9 cellular contexts compared by ENCODE assay signal in the genomic region with DNA sequence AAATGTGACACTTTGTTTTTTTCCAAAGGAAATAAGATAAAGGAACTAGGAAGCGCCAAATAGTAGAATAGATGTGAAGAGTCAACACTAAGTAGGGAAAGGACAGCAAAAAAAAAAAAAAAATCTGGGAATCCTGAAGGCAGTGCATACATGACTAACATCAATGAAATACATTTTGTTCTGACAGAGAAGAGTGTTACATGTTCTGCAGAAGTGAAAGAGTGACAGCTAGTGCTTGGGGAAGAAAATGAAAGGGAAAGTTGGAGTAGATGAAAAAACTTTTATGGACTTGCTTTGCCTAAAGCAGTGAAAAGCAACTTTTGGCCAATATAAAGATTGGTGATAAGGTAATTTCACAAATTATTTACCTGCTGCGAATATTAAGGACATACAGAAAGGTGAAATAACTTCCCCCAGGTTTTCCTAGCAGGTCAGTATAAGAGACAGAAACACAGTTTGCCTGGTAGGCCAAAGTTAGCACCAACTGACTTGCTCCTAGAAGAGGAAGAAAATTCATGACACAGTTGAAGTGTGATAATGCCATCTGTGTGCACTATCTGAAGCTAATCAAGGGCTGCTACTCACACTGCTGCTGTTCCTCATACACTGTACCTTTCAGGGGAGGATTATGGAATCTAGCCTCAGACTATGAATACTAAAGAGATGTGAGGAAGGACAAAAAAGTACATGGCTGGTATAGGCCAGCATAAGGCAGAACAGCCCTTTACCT. TPM values are rescaled to one million over a fixed set of nuclear protein-coding genes. Genes with fewer than 3 reads are reported as not detected.
DNase-seq lines count a peak whose midpoint lies in the region; ATAC-seq, FAIRE-seq and TF ChIP-seq lines count a peak whose summit lies in the region.
"Had no signal": no experiment of that assay in that cellular context is flagged by ENCODE, and none has a peak within 500 bp of the region (broad histone marks: within the 10 kb centered on the region; RNA-seq: fewer than 3 reads in every experiment).

No MANE protein-coding gene starts in this region.

- peak overlapping the region; percentile 59 for H2AFZ ChIP-seq in GM12878 (ENCODE audit: control insufficient read depth, low read depth, low read length)
- no peak overlapping the region for H2AFZ ChIP-seq in osteoblast (ENCODE audit: low read length)

- TF ChIP-seq RAD21 in GM12878 (IDR thresholded peaks at IDR 0.05; ENCODE audit: insufficient read depth, low read depth, low read length) = peak; percentile 70

- WGBS in GM12878 (ENCODE audit: insufficient coverage, insufficient replicate concordance, low lambda C conversion rate, missing lambda C conversion rate) = 64% methylated on average over 2 of the region's 2 CpGs

- DNase-seq in GM12878 (ENCODE audit: low read depth, low spot score) (peak; percentile 11), osteoblast (ENCODE audit: insufficient read length, low spot score, missing footprints) (no peak), NCI-H2171 treated with DMSO at 0.1 percent for 48 hours (lab: John Stamatoyannopoulos, UW) (no peak), KG1 (lab: John Stamatoyannopoulos, UW) (no peak), coronary artery (ENCODE audit: low spot score) (no peak)
- DNase-seq in stimulated activated naive CD4-positive, alpha-beta T cell (lab: John Stamatoyannopoulos, UW) = no peak

- H3K9me3 ChIP-seq in GM12878 (replicated peaks; ENCODE audit: control insufficient read depth, insufficient read depth, low read length) (no peaks in the 10 kb centered on the region; the same call in 2 of the 3 replicates), osteoblast (ENCODE audit: low read depth, low read length) (no peaks in the 10 kb centered on the region)

- RAD21 ChIA-PET in GM12878 (lab: Charles Lee; ENCODE audit: unreplicated experiment) = interaction anchor here (0.7 to 4.7 kb wide), 16 partner anchors 10 to 353 kb away, joined by 3 to 79 read pairs (median 4); a partner anchor contains a TSS

- H4K20me1 ChIP-seq in GM12878 (ENCODE audit: control insufficient read depth, insufficient read depth) (no peaks in the 10 kb centered on the region), osteoblast (ENCODE audit: insufficient read depth, low read length) (peaks cover 3% of the 10 kb centered on the region)

- H3K4me2 ChIP-seq in GM12878 (ENCODE audit: control insufficient read depth, insufficient read depth) (peak overlapping the region; percentile 44), osteoblast (ENCODE audit: insufficient read depth, low read length) (no peak overlapping the region)

- no peak for FAIRE-seq in GM12878 (lab: Jason Lieb, UNC)

- POLR2A ChIA-PET in GM12878 (lab: Charles Lee) = interaction anchor here (1.2 to 2.1 kb wide), 3 partner anchors 29 to 126 kb away, joined by 3 to 7 read pairs (median 4); no protein-coding TSS in a partner anchor

- intact Hi-C loops in GM12878 (cut with micrococcal nuclease; ENCODE audit: unreplicated experiment) = loop anchor here (1.0 kb wide), 1 partner anchor 91 kb away; no protein-coding TSS in a partner anchor

- TF ChIP-seq POLR2A in GM12878 (IDR thresholded peaks at IDR 0.05; ENCODE audit: low read depth, low read length) = no peak

- peak; percentile 32 to 68 (median 36); a peak in 4 of 6 replicates for TF ChIP-seq CTCF in GM12878 (IDR thresholded peaks at IDR 0.05 in 2 of 3, conservative IDR thresholded peaks at IDR 0.05 in 1 of 3; ENCODE audit: control insufficient read depth in 2 of 3, extremely low read depth in 1 of 3, insufficient read depth in 1 of 3, low read depth in 3 of 3, low read length in 3 of 3)
- TF ChIP-seq CTCF in osteoblast (IDR thresholded peaks at IDR 0.05; ENCODE audit: extremely low read depth, low read depth, low read length) = peak; percentile 14
- TF ChIP-seq CTCF in coronary artery (IDR thresholded peaks at IDR 0.05) = no peak

- no peak for TF ChIP-seq EP300 in GM12878 (IDR thresholded peaks at IDR 0.05; ENCODE audit: borderline replicate concordance in 1 of 2, control insufficient read depth in 1 of 2, low read depth in 2 of 2, low read length in 2 of 2)

- peaks cover 4% of the 10 kb centered on the region; the same call in 1 of the 2 replicates for H3K4me1 ChIP-seq in GM12878 (ENCODE audit: control insufficient read depth, insufficient read depth, low read length)
- peaks cover 3% of the 10 kb centered on the region for H3K4me1 ChIP-seq in osteoblast (ENCODE audit: insufficient read depth, low read length)

- in situ Hi-C loops in GM12878 (cut with MboI) = no loop called here

- H3K79me2 ChIP-seq in GM12878 (ENCODE audit: control insufficient read depth, insufficient read depth, low read length) (no peaks in the 10 kb centered on the region), osteoblast (ENCODE audit: insufficient read depth, low read length) (peaks cover 12% of the 10 kb centered on the region)

- H3K4me3 ChIP-seq in GM12878 (no peak overlapping the region), osteoblast (ENCODE audit: insufficient read depth, low read length) (no peak overlapping the region), coronary artery (no peak overlapping the region)
- H3K4me3 ChIP-seq: skin epidermis had no signal

- BruUV-seq in GM12878 (replicated peaks; lab: Mats Ljungman, UMichigan) = no TSS peak

- CTCF ChIA-PET in GM12878 (lab: Yijun Ruan, JAX) = interaction anchor here (0.6 to 5.0 kb wide), 26 partner anchors 8 to 206 kb away, joined by 3 to 117 read pairs (median 5); no protein-coding TSS in a partner anchor

- H3K27ac ChIP-seq in GM12878 (ENCODE audit: control insufficient read depth, insufficient read depth) = peak overlapping the region; percentile 57
- H3K27ac ChIP-seq in osteoblast (ENCODE audit: low read depth, low read length) = no peak overlapping the region
- no peak overlapping the region for H3K27ac ChIP-seq in coronary artery

- H3K36me3 ChIP-seq in GM12878 (ENCODE audit: control insufficient read depth in 2 of 2, insufficient read depth in 2 of 2, low read length in 1 of 2) (no peaks in the 10 kb centered on the region; a peak in 3 of 4 replicates), osteoblast (ENCODE audit: insufficient read depth, low read length) (peaks cover 3% of the 10 kb centered on the region)

- SMC1A ChIA-PET in GM12878 (lab: Charles Lee; ENCODE audit: uncharacterized antibody, unreplicated experiment) = interaction anchor here (0.6 to 6.8 kb wide), 30 partner anchors 10 to 344 kb away, joined by 3 to 119 read pairs (median 4); no protein-coding TSS in a partner anchor

- peak; percentile 70 for ATAC-seq in GM19043 (IDR thresholded peaks at IDR 0.05; ENCODE audit: low read depth, unreplicated experiment)
- ATAC-seq in HG03103 (IDR thresholded peaks at IDR 0.05; ENCODE audit: low read depth, unreplicated experiment) = peak; percentile 67
- ATAC-seq in GM12878 = peak; percentile 88

- H3K9ac ChIP-seq in GM12878 (ENCODE audit: control insufficient read depth, insufficient read depth, low read length) = peak overlapping the region; percentile 3; the same call in 1 of the 2 replicates

- H3K27me3 ChIP-seq in GM12878 (replicated peaks in 1 of 2; ENCODE audit: control insufficient read depth in 2 of 2, insufficient read depth in 2 of 2, low read length in 1 of 2) = no peaks in the 10 kb centered on the region
- no peaks in the 10 kb centered on the region for H3K27me3 ChIP-seq in osteoblast (ENCODE audit: insufficient read depth, low read length)

TF ChIP-seq in GM12878, 131 proteins besides CTCF, POLR2A, EP300 and RAD21 (continues in another document):
- TF ChIP-seq, protein P1, sequence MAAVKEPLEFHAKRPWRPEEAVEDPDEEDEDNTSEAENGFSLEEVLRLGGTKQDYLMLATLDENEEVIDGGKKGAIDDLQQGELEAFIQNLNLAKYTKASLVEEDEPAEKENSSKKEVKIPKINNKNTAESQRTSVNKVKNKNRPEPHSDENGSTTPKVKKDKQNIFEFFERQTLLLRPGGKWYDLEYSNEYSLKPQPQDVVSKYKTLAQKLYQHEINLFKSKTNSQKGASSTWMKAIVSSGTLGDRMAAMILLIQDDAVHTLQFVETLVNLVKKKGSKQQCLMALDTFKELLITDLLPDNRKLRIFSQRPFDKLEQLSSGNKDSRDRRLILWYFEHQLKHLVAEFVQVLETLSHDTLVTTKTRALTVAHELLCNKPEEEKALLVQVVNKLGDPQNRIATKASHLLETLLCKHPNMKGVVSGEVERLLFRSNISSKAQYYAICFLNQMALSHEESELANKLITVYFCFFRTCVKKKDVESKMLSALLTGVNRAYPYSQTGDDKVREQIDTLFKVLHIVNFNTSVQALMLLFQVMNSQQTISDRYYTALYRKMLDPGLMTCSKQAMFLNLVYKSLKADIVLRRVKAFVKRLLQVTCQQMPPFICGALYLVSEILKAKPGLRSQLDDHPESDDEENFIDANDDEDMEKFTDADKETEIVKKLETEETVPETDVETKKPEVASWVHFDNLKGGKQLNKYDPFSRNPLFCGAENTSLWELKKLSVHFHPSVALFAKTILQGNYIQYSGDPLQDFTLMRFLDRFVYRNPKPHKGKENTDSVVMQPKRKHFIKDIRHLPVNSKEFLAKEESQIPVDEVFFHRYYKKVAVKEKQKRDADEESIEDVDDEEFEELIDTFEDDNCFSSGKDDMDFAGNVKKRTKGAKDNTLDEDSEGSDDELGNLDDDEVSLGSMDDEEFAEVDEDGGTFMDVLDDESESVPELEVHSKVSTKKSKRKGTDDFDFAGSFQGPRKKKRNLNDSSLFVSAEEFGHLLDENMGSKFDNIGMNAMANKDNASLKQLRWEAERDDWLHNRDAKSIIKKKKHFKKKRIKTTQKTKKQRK (IDR thresholded peaks at IDR 0.05; ENCODE audit: low read depth, low read length) = no peak
- no peak for TF ChIP-seq NFXL1 (IDR thresholded peaks at IDR 0.05; ENCODE audit: borderline replicate concordance)
- no peak for TF ChIP-seq RFX5 (IDR thresholded peaks at IDR 0.05; ENCODE audit: low read depth, low read length)
- TF ChIP-seq GABPA (IDR thresholded peaks at IDR 0.05; ENCODE audit: low read depth) = no peak

RNA-seq across cellular contexts. Expression of a gene that starts 38.6 kb away (rescaled TPM):
- total RNA-seq in GM12878 (2013; cell fraction: nucleolus; rRNA removed) = 38.5 and 40.8 TPM in 2 replicates
- 20.4 and 21.7 TPM in 2 replicates for total RNA-seq in GM12878 (2014; rRNA removed)
- total RNA-seq in GM12878 (2014; rRNA removed; fragmentation: Illumina TruSeq; extraction: Trizol) = 24.1 and 24.2 TPM in 2 replicates
- 17.1 and 18.1 TPM in 2 replicates for total RNA-seq in GM12878 (2021)
- 11.7 TPM for polyA plus RNA-seq in GM12878 (2011; ENCODE audit: low read depth)
- 22.2 and 36.8 TPM in 2 replicates for polyA plus RNA-seq in GM12878 (2011; rRNA removed)
- 7.1 and 7.8 TPM in 2 replicates for polyA plus RNA-seq in GM12878 (2011; cell fraction: cytosol; rRNA removed)
- 17.8 TPM in 2 replicates for polyA plus RNA-seq in GM12878 (2011; cell fraction: nucleus; rRNA removed)
- polyA plus RNA-seq in GM12878 (2012) = 13.5 and 13.9 TPM in 2 replicates
- 18.3 and 24.4 TPM in 2 replicates for polyA plus RNA-seq in GM12878 (2014; fragmentation: Illumina TruSeq; extraction: Trizol)
- polyA plus RNA-seq in GM12878 (2014; fragmentation: Nextera tagmentation; extraction: Ambion mirVana) = 10 to 100 TPM; 10.9 to 11.7 TPM
- 11.5 and 16.6 TPM in 2 replicates for polyA plus RNA-seq in GM12878 (2014; rRNA removed)
- 10 to 100 TPM; 26.3 to 26.9 TPM for polyA plus RNA-seq in GM12878 (2016; fragmentation: Nextera tagmentation; extraction: Ambion mirVana)
- polyA minus RNA-seq in GM12878 (2011; rRNA and poly(A)+ RNA removed) = 13.1 and 21.1 TPM in 2 replicates
- 9.2 and 9.7 TPM in 2 replicates for polyA minus RNA-seq in GM12878 (2011; cell fraction: cytosol; rRNA and poly(A)+ RNA removed)
- 18.9 and 20.3 TPM in 2 replicates for polyA minus RNA-seq in GM12878 (2011; cell fraction: nucleus; rRNA and poly(A)+ RNA removed)
- 19.7 and 19.9 TPM in 2 replicates for total RNA-seq in osteoblast
